Comparison of ENCODE assay signal across 1 cellular context in genomic region chr20:63966172-63966943, GRCh38.
TF ChIP-seq lines count a peak whose summit lies in the region.

No MANE protein-coding gene starts in this region.

TF ChIP-seq in HepG2, 621 proteins besides CTCF, POLR2A, EP300 and RAD21:
- TF ChIP-seq CREB1 (IDR thresholded peaks at IDR 0.05) (peak; percentile 79), CREB1 (CRISPR knock-in tag; IDR thresholded peaks at IDR 0.05) (no peak), SAFB2 (CRISPR knock-in tag; IDR thresholded peaks at IDR 0.05; ENCODE audit: borderline replicate concordance, low read depth) (0 out of 2 replicates have a peak, but pooled peaks have one; percentile 11), MAFK (conservative IDR thresholded peaks at IDR 0.05 in 1 of 2, IDR thresholded peaks at IDR 0.05 in 1 of 2; ENCODE audit: low read length in 2 of 2) (no peak), RBM39 (IDR thresholded peaks at IDR 0.05; ENCODE audit: low read depth, low read length, poor library complexity, severe bottlenecking) (peak; percentile 25), HOXA9 (CRISPR knock-in tag; IDR thresholded peaks at IDR 0.05; ENCODE audit: borderline replicate concordance) (no peak), ZNF30 (CRISPR knock-in tag; IDR thresholded peaks at IDR 0.05) (no peak), TAF15 (IDR thresholded peaks at IDR 0.05; ENCODE audit: low read depth, low read length, poor library complexity, severe bottlenecking) (peak; percentile 46), RBFOX2 (IDR thresholded peaks at IDR 0.05; ENCODE audit: low read depth, low read length) (peak; percentile 62; the same call in 1 of the 2 replicates), AKAP8 (CRISPR knock-in tag; IDR thresholded peaks at IDR 0.05) (peak; percentile 19; the same call in 1 of the 2 replicates), ZNF563 (CRISPR knock-in tag; IDR thresholded peaks at IDR 0.05) (0 out of 2 replicates have a peak, but pooled peaks have one; percentile 20), MAF1 (CRISPR knock-in tag; IDR thresholded peaks at IDR 0.05; ENCODE audit: borderline replicate concordance) (0 out of 2 replicates have a peak, but pooled peaks have one; percentile 23), AGO2 (optimal IDR thresholded peaks at IDR 0.05; ENCODE audit: low read depth, low read length) (peak; percentile 26), TMF1 (CRISPR knock-in tag; IDR thresholded peaks at IDR 0.05; ENCODE audit: low read depth) (no peak), HNRNPL (IDR thresholded peaks at IDR 0.05; ENCODE audit: low read depth, low read length) (0 out of 2 replicates have a peak, but pooled peaks have one; percentile 49)
TF ChIP-seq in HepG2: peak in this region for 10.
